In the genomic region with DNA sequence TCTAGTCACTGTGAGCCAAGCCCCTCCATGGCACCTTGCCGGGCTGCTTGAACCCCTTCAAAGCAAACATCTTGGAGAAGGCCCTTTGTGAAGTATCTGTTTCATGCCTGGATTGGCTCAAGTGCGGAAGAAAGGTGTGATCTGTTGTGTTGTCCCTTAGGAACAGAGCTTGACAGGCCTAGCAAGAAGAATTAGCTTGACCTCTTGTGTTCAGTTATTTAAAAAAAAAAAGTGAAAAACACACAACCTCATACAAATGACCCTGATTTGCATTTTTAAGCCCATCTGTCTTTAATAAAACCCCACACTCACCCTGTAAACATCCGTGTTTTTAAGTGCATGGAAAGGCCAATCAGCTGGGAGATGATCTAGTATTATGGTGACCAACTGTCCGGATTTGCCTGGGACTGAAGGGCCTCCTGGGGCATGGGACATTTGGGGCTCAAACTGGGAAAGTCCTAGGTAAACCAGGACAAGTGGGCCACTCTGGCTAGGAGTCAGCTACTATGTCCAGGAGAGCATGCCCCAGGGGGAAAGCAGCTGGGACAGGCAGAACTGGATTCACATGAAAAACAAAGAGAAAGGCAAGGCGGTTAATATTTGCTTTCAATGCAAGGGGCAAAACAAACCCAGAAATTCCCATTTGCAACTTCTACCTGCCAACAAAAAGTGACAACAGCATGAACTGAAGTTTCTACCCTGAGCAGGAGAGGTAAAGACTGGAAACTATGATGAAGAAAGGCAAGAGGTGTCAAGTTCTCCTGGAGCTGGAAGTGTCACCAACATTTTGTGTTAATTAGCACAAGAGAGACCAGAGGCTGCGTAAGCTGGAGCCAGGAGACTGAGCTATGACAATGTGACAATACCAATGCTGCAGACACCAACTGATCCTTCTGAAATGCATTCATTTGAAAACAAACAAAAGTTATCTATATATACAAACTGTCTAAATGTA, we compare ENCODE assay signal across 1 cellular context.
TF ChIP-seq lines count a peak whose summit lies in the region.

No MANE protein-coding gene starts in this region.

TF ChIP-seq in GM12878, 131 proteins besides CTCF, POLR2A, EP300 and RAD21:
- no peak for TF ChIP-seq RAD51 (IDR thresholded peaks at IDR 0.05)
- TF ChIP-seq, protein P1, sequence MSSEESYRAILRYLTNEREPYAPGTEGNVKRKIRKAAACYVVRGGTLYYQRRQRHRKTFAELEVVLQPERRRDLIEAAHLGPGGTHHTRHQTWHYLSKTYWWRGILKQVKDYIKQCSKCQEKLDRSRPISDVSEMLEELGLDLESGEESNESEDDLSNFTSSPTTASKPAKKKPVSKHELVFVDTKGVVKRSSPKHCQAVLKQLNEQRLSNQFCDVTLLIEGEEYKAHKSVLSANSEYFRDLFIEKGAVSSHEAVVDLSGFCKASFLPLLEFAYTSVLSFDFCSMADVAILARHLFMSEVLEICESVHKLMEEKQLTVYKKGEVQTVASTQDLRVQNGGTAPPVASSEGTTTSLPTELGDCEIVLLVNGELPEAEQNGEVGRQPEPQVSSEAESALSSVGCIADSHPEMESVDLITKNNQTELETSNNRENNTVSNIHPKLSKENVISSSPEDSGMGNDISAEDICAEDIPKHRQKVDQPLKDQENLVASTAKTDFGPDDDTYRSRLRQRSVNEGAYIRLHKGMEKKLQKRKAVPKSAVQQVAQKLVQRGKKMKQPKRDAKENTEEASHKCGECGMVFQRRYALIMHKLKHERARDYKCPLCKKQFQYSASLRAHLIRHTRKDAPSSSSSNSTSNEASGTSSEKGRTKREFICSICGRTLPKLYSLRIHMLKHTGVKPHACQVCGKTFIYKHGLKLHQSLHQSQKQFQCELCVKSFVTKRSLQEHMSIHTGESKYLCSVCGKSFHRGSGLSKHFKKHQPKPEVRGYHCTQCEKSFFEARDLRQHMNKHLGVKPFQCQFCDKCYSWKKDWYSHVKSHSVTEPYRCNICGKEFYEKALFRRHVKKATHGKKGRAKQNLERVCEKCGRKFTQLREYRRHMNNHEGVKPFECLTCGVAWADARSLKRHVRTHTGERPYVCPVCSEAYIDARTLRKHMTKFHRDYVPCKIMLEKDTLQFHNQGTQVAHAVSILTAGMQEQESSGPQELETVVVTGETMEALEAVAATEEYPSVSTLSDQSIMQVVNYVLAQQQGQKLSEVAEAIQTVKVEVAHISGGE (CRISPR knock-in tag; IDR thresholded peaks at IDR 0.05) = no peak
- no peak for TF ChIP-seq SREBF1 (IDR thresholded peaks at IDR 0.05; ENCODE audit: low read length)
- TF ChIP-seq, protein P2, sequence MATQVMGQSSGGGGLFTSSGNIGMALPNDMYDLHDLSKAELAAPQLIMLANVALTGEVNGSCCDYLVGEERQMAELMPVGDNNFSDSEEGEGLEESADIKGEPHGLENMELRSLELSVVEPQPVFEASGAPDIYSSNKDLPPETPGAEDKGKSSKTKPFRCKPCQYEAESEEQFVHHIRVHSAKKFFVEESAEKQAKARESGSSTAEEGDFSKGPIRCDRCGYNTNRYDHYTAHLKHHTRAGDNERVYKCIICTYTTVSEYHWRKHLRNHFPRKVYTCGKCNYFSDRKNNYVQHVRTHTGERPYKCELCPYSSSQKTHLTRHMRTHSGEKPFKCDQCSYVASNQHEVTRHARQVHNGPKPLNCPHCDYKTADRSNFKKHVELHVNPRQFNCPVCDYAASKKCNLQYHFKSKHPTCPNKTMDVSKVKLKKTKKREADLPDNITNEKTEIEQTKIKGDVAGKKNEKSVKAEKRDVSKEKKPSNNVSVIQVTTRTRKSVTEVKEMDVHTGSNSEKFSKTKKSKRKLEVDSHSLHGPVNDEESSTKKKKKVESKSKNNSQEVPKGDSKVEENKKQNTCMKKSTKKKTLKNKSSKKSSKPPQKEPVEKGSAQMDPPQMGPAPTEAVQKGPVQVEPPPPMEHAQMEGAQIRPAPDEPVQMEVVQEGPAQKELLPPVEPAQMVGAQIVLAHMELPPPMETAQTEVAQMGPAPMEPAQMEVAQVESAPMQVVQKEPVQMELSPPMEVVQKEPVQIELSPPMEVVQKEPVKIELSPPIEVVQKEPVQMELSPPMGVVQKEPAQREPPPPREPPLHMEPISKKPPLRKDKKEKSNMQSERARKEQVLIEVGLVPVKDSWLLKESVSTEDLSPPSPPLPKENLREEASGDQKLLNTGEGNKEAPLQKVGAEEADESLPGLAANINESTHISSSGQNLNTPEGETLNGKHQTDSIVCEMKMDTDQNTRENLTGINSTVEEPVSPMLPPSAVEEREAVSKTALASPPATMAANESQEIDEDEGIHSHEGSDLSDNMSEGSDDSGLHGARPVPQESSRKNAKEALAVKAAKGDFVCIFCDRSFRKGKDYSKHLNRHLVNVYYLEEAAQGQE (IDR thresholded peaks at IDR 0.05; ENCODE audit: low read depth, low read length) = no peak
- no peak for TF ChIP-seq MXI1 (IDR thresholded peaks at IDR 0.05; ENCODE audit: low read depth, low read length)
- TF ChIP-seq BMI1 (IDR thresholded peaks at IDR 0.05; ENCODE audit: borderline replicate concordance) = no peak
